In genomic region chr2:8028981-8029380, GRCh38 we compare ENCODE assay signal across 19 cellular contexts.
"Had no signal": no experiment of that assay in that cellular context is flagged by ENCODE, and none has a peak within 500 bp of the region (broad histone marks: within the 10 kb centered on the region; RNA-seq: fewer than 3 reads in every experiment).

No MANE protein-coding gene starts in this region.

- H2AFZ ChIP-seq: neural progenitor cell had no signal

- H3K4me3 ChIP-seq: left lung, lung, neural progenitor cell, spleen, tibial artery had no signal

- H3K4me1 ChIP-seq: left lung, neural progenitor cell, spleen, tibial artery had no signal

- H3K27ac ChIP-seq: left lung, neural progenitor cell, spleen, tibial artery had no signal

- H3K4me2 ChIP-seq: neural progenitor cell had no signal

- FAIRE-seq: astrocyte, colon, TTC549 had no signal

- H3K9me3 ChIP-seq: left lung, spleen, tibial artery had no signal

- DNase-seq: activated CD4-positive, alpha-beta T cell treated with anti-CD3 and anti-CD28 coated beads for 1 hour; activated CD4-positive, alpha-beta T cell treated with anti-CD3 and anti-CD28 coated beads, Interleukin-2, amount 50 U/mL, for 4 hours; activated naive CD4-positive, alpha-beta T cell treated with Interleukin-2 at 50 U/mL for 16 hours; activated naive CD8-positive, alpha-beta T cell treated with anti-CD3 and anti-CD28 coated beads for 36 hours; effector memory CD4-positive, alpha-beta T cell; foreskin melanocyte; hippocampal formation; kidney glomerular epithelial cell; left lung; naive thymus-derived CD8-positive, alpha-beta T cell; spleen; stimulated activated CD4-positive, alpha-beta T cell treated with anti-CD3 and anti-CD28 coated beads, Interleukin-4, amount 100 ng/mL, for 24 hours; substantia nigra; tibial artery had no signal

- H3K36me3 ChIP-seq: left lung, neural progenitor cell, spleen, tibial artery had no signal

- ATAC-seq: left lung; naive thymus-derived CD8-positive, alpha-beta T cell had no signal

- H3K9ac ChIP-seq: neural progenitor cell had no signal

- H3K27me3 ChIP-seq: left lung, neural progenitor cell had no signal
